ENCODE assay signal across 7 cellular contexts in genomic region chr1:60703155-60703554, GRCh38.
"Had no signal": no experiment of that assay in that cellular context is flagged by ENCODE, and none has a peak within 500 bp of the region (broad histone marks: within the 10 kb centered on the region; RNA-seq: fewer than 3 reads in every experiment).

No MANE protein-coding gene starts in this region.

- ATAC-seq: HCT116, HepG2 had no signal

- H3K36me3 ChIP-seq: HAP-1 had no signal

- H3K9me3 ChIP-seq: HAP-1 had no signal

- H3K4me3 ChIP-seq: GM23248, HAP-1 had no signal

- DNase-seq: GM23248, GOT3, H7, KBM-7 had no signal

- H3K4me1 ChIP-seq: HAP-1 had no signal
